Comparison of ENCODE assay signal across 8 cellular contexts in the genomic region with DNA sequence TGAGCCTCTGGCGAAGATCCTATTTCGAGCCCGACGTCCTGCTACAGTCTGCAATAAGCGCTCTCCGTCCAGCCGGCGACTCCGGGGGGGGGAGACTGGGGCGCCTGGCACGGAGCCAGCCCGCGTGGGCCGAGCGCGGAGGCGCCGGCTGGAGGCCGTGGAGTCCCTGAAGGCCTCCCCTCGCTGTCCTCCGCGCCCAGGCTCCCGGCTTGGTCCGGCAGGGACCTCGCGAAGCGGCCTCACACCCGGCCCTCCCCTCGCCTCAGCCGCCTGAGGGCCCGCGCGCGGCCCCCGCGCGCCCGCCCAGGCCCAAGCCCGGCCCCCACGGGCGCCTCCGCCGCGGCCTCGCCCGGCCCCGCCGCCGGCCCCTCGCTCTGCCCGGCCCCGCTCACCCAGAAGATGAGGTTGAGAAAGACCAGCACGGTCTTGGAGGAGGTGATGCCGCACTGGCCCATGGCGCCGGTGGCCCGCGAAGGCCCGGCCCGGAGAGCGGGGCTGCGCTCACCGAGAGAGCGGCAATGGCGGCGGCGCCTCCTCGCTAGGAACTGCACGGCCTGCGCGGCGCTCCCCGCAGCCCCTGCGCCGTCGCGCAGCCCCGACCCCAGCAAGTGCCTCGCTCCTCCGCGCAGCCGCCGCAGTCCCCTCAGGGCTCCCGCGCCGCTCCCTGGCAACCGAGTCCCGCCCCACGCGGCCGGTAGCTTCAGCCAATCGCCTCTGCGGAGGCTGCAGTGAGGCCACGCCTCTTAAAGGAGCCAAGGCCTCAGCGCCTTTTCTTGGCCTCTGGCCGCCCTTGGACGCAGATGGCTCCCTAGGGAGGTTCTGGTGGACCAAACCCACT. TPM values are rescaled to one million over a fixed set of nuclear protein-coding genes. Genes with fewer than 3 reads are reported as not detected.
DNase-seq lines count a peak whose midpoint lies in the region; ATAC-seq and TF ChIP-seq lines count a peak whose summit lies in the region.

A gene (minus strand): TSS at position 610 of the 838 bp plus-strand sequence. CDS start 155 bp downstream, at position 455.

- no peaks in the 10 kb centered on the region for H3K9me3 Mint-ChIP-seq in progenitor cell of endocrine pancreas (ENCODE audit: low read depth)

- no peaks in the 10 kb centered on the region for H3K36me3 ChIP-seq in left ventricle myocardium inferior
- no peaks in the 10 kb centered on the region for H3K36me3 ChIP-seq in upper lobe of right lung

- H3K36me3 Mint-ChIP-seq in T-helper 17 cell (ENCODE audit: low read depth): peaks cover 3% of the 10 kb centered on the region
- H3K36me3 Mint-ChIP-seq in progenitor cell of endocrine pancreas (ENCODE audit: insufficient read depth): peaks cover 5% of the 10 kb centered on the region

- H3K27ac Mint-ChIP-seq in T-helper 17 cell (peak within 1 kb of the TSS; percentile 89), progenitor cell of endocrine pancreas (peak within 1 kb of the TSS; percentile 92)

- peak; percentile 53 to 73 for DNase-seq in NCI-H187 (lab: John Stamatoyannopoulos, UW)
- peak; percentile 86 to 89 (median 87) for DNase-seq in T-helper 17 cell
- peak; percentile 19 to 94 (median 86) for DNase-seq in amygdala (lab: John Stamatoyannopoulos, UW)
- peak; percentile 93 for DNase-seq in left ventricle myocardium inferior
- DNase-seq in progenitor cell of endocrine pancreas (ENCODE audit: low spot score, unreplicated experiment): peak; percentile 95
- DNase-seq in upper lobe of right lung: peak; percentile 97

- TF ChIP-seq CTCF in left ventricle myocardium inferior (IDR thresholded peaks at IDR 0.05; ENCODE audit: borderline replicate concordance) (no peak), progenitor cell of endocrine pancreas (IDR thresholded peaks at IDR 0.05; ENCODE audit: unreplicated experiment) (no peak), upper lobe of right lung (IDR thresholded peaks at IDR 0.05) (no peak)

- ATAC-seq in GM18502 (IDR thresholded peaks at IDR 0.05; ENCODE audit: poor library complexity, unreplicated experiment) (peak; percentile 94), HG02943 (IDR thresholded peaks at IDR 0.05; ENCODE audit: low read depth, unreplicated experiment) (peak; percentile 91), T-helper 17 cell (peak; percentile 100), upper lobe of right lung (peak; percentile 95)

- intact Hi-C loops in left ventricle myocardium inferior (cut with micrococcal nuclease) (no loop called here), upper lobe of right lung (cut with DNase I) (no loop called here)

- peak within 1 kb of the TSS; percentile 90 for H3K4me3 Mint-ChIP-seq in T-helper 17 cell
- H3K4me3 Mint-ChIP-seq in progenitor cell of endocrine pancreas (ENCODE audit: low read depth): peak within 1 kb of the TSS; percentile 92

- H3K27me3 Mint-ChIP-seq in T-helper 17 cell: peaks cover 16% of the 10 kb centered on the region
- peaks cover 3% of the 10 kb centered on the region for H3K27me3 Mint-ChIP-seq in progenitor cell of endocrine pancreas

- no peaks in the 10 kb centered on the region for H3K27me3 ChIP-seq in left ventricle myocardium inferior (ENCODE audit: low read depth)
- H3K27me3 ChIP-seq in upper lobe of right lung: no peaks in the 10 kb centered on the region

- peak within 1 kb of the TSS; percentile 90 for H3K27ac ChIP-seq in left ventricle myocardium inferior (replicated peaks)
- H3K27ac ChIP-seq in upper lobe of right lung: peak within 1 kb of the TSS; percentile 92

- H3K4me1 ChIP-seq in left ventricle myocardium inferior: peaks cover 44% of the 10 kb centered on the region
- peaks cover 37% of the 10 kb centered on the region for H3K4me1 ChIP-seq in upper lobe of right lung

- peak within 1 kb of the TSS; percentile 76 for H3K4me3 ChIP-seq in left ventricle myocardium inferior
- peak within 1 kb of the TSS; percentile 81 for H3K4me3 ChIP-seq in upper lobe of right lung

- H3K9me3 ChIP-seq in T-helper 17 cell (ENCODE audit: control insufficient read depth, low read length, poor library complexity, severe bottlenecking): no peaks in the 10 kb centered on the region
- H3K9me3 ChIP-seq in left ventricle myocardium inferior (replicated peaks): no peaks in the 10 kb centered on the region
- H3K9me3 ChIP-seq in upper lobe of right lung: no peaks in the 10 kb centered on the region

- H3K4me1 Mint-ChIP-seq in T-helper 17 cell (peaks cover 21% of the 10 kb centered on the region), progenitor cell of endocrine pancreas (ENCODE audit: low read depth) (peaks cover 29% of the 10 kb centered on the region)

RNA-seq across cellular contexts. Expression of the gene that starts here (rescaled TPM):
- 10 to 100 TPM; 10.6 to 11.0 TPM for total RNA-seq in T-helper 17 cell
- 98.6 TPM for total RNA-seq in left ventricle myocardium inferior
- 337 and 352 TPM in 2 replicates for total RNA-seq in progenitor cell of endocrine pancreas
- total RNA-seq in upper lobe of right lung: 359 TPM

Comparison
In these comparisons a context has a peak if more than half of its experiments do, and no peak if none do; other contexts are left out.
1. Peak in every context shown above with its lines: DNase-seq, ATAC-seq, H3K4me3 ChIP-seq and H3K27ac ChIP-seq.